ENCODE assay signal across 27 cellular contexts in the genomic region with DNA sequence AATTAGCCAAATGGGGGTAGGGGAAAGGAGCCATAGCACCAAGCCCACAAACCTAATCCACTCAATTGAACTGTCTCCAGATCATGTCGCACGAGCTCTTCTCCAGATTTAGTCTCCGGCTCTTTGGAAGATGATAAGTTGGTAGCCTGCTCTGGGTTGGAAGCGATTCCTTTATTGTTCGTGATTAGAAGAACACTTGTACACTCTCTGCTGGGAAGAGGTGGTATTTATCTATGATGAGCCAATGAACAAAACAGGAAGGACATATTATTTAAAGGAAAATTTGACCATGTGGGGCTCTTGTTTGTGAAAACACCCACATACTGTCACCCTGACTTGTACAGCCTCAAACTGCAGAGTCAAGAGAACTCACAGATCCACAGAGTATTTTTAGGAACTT. TPM values are rescaled to one million over a fixed set of nuclear protein-coding genes. Genes with fewer than 3 reads are reported as not detected.
"Had no signal": no experiment of that assay in that cellular context is flagged by ENCODE, and none has a peak within 500 bp of the region (broad histone marks: within the 10 kb centered on the region; RNA-seq: fewer than 3 reads in every experiment).

No MANE protein-coding gene starts in this region.

- ATAC-seq: activated CD4-positive, alpha-beta T cell treated with anti-CD3 and anti-CD28 coated beads for 36 hours; lower lobe of right lung; natural killer cell treated with Interleukin-12 subunit alpha and Interleukin-12 subunit beta and Interleukin-15 and Interleukin-18, amount 100 ng/mL, for 72 hours; sciatic nerve had no signal

- H2AFZ ChIP-seq: hepatocyte had no signal

- H3K36me3 ChIP-seq: ascending aorta, lower lobe of right lung, tibial nerve had no signal

- H3K27ac ChIP-seq: ascending aorta, esophagus squamous epithelium, hepatocyte, lower lobe of right lung, skin epidermis, tibial nerve had no signal

- H3K4me2 ChIP-seq: hepatocyte had no signal

- H3K4me3 Mint-ChIP-seq: activated CD4-positive, alpha-beta T cell treated with anti-CD3 and anti-CD28 coated beads for 36 hours; activated naive CD4-positive, alpha-beta T cell treated with anti-CD3 and anti-CD28 coated beads for 36 hours; activated naive CD8-positive, alpha-beta T cell treated with anti-CD3 and anti-CD28 coated beads for 36 hours; activated T-helper 1 cell treated with anti-CD3 and anti-CD28 coated beads, Interleukin-12 subunit alpha, Interleukin-12 subunit beta, Interleukin-2, Interleukin-4 antibody, amounts not matched to agents 30 ng/mL and 10 ng/mL and 1 ng/mL, durations not matched to agents 14 hours and 24 hours and 36 hours; brain; endodermal cell; natural killer cell treated with Interleukin-12 subunit alpha and Interleukin-12 subunit beta and Interleukin-15 and Interleukin-18, amount 100 ng/mL, for 72 hours; T-helper 2 cell treated with Interferon-gamma antibody and Interleukin-4, amounts not matched to agents 5 μg/mL and 100 μg/mL, for 36 hours had no signal

- H3K9me3 Mint-ChIP-seq: activated naive CD4-positive, alpha-beta T cell treated with anti-CD3 and anti-CD28 coated beads for 36 hours; activated naive CD8-positive, alpha-beta T cell treated with anti-CD3 and anti-CD28 coated beads for 36 hours; activated T-helper 1 cell treated with anti-CD3 and anti-CD28 coated beads, Interleukin-12 subunit alpha, Interleukin-12 subunit beta, Interleukin-2, Interleukin-4 antibody, amounts not matched to agents 30 ng/mL and 10 ng/mL and 1 ng/mL, durations not matched to agents 14 hours and 24 hours and 36 hours; endodermal cell; natural killer cell treated with Interleukin-12 subunit alpha and Interleukin-12 subunit beta and Interleukin-15 and Interleukin-18, amount 100 ng/mL, for 72 hours; T-helper 2 cell treated with Interferon-gamma antibody and Interleukin-4, amounts not matched to agents 5 μg/mL and 100 μg/mL, for 36 hours had no signal

- H3K27ac Mint-ChIP-seq: activated CD4-positive, alpha-beta T cell treated with anti-CD3 and anti-CD28 coated beads for 36 hours; activated naive CD4-positive, alpha-beta T cell treated with anti-CD3 and anti-CD28 coated beads for 36 hours; activated naive CD8-positive, alpha-beta T cell treated with anti-CD3 and anti-CD28 coated beads for 36 hours; activated T-helper 1 cell treated with anti-CD3 and anti-CD28 coated beads, Interleukin-12 subunit alpha, Interleukin-12 subunit beta, Interleukin-2, Interleukin-4 antibody, amounts not matched to agents 30 ng/mL and 10 ng/mL and 1 ng/mL, durations not matched to agents 14 hours and 24 hours and 36 hours; brain; endodermal cell; natural killer cell treated with Interleukin-12 subunit alpha and Interleukin-12 subunit beta and Interleukin-15 and Interleukin-18, amount 100 ng/mL, for 72 hours; T-helper 2 cell treated with Interferon-gamma antibody and Interleukin-4, amounts not matched to agents 5 μg/mL and 100 μg/mL, for 36 hours had no signal

- H3K4me3 ChIP-seq: adrenal gland, ascending aorta, esophagus squamous epithelium, hepatocyte, lower lobe of right lung, skin epidermis, tibial nerve had no signal

- H3K27me3 ChIP-seq: adrenal gland, ascending aorta, esophagus squamous epithelium, hepatocyte, tibial nerve had no signal

- H3K27me3 Mint-ChIP-seq: activated naive CD8-positive, alpha-beta T cell treated with anti-CD3 and anti-CD28 coated beads for 36 hours; brain had no signal

- H3K4me1 ChIP-seq: ascending aorta, tibial nerve had no signal

- DNase-seq: activated CD4-positive, alpha-beta T cell treated with anti-CD3 and anti-CD28 coated beads for 36 hours; activated CD4-positive, CD25-positive, alpha-beta regulatory T cell; activated CD8-positive, alpha-beta memory T cell treated with anti-CD3 and anti-CD28 coated beads, Interleukin-2, amount 50 U/mL, for 4 hours; activated effector memory CD4-positive, alpha-beta T cell treated with anti-CD3 and anti-CD28 coated beads, Interleukin-2, amount 50 U/mL, for 16 hours; activated naive CD4-positive, alpha-beta T cell treated with anti-CD3 and anti-CD28 coated beads for 36 hours; activated naive CD8-positive, alpha-beta T cell treated with anti-CD3 and anti-CD28 coated beads for 36 hours; activated T-cell treated with anti-CD3 and anti-CD28 coated beads, Interleukin-2, amount 50 U/mL, for 1 hour; adrenal gland; caudate nucleus; endodermal cell; esophagus squamous epithelium; islet precursor cell; lower lobe of right lung; mesenchymal stem cell; posterior cingulate gyrus; stimulated activated CD4-positive, alpha-beta T cell treated with anti-CD3 and anti-CD28 coated beads, Interleukin-12 subunit alpha, Interleukin-12 subunit beta, amount 100 ng/mL, for 4 hours; stimulated activated CD4-positive, alpha-beta T cell treated with anti-CD3 and anti-CD28 coated beads, Interleukin-4, amount 100 ng/mL, for 1 hour; T-helper 1 cell had no signal

- H3K4me1 Mint-ChIP-seq: activated CD4-positive, alpha-beta T cell treated with anti-CD3 and anti-CD28 coated beads for 36 hours; brain; endodermal cell had no signal

- H3K36me3 Mint-ChIP-seq: activated naive CD8-positive, alpha-beta T cell treated with anti-CD3 and anti-CD28 coated beads for 36 hours; brain; natural killer cell treated with Interleukin-12 subunit alpha and Interleukin-12 subunit beta and Interleukin-15 and Interleukin-18, amount 100 ng/mL, for 72 hours had no signal

- H3K9me3 ChIP-seq: adrenal gland, ascending aorta, esophagus squamous epithelium, lower lobe of right lung, tibial nerve had no signal

RNA-seq across cellular contexts. Expression of gene MYZAP, which starts 54.4 kb away (rescaled TPM):
- total RNA-seq: activated naive CD8-positive, alpha-beta T cell treated with anti-CD3 and anti-CD28 coated beads for 36 hours; activated T-helper 1 cell treated with anti-CD3 and anti-CD28 coated beads, Interleukin-12 subunit alpha, Interleukin-12 subunit beta, Interleukin-2, Interleukin-4 antibody, amounts not matched to agents 30 ng/mL and 10 ng/mL and 1 ng/mL, durations not matched to agents 14 hours and 24 hours and 36 hours; natural killer cell treated with Interleukin-12 subunit alpha and Interleukin-12 subunit beta and Interleukin-15 and Interleukin-18, amount 100 ng/mL, for 72 hours had no signal
